In genomic region chr22:46686221-46686872, GRCh38 we compare ENCODE assay signal across 14 cellular contexts. TPM values are rescaled to one million over a fixed set of nuclear protein-coding genes. Genes with fewer than 3 reads are reported as not detected.
DNase-seq lines count a peak whose midpoint lies in the region; ATAC-seq and TF ChIP-seq lines count a peak whose summit lies in the region.
"Had no signal": no experiment of that assay in that cellular context is flagged by ENCODE, and none has a peak within 500 bp of the region (broad histone marks: within the 10 kb centered on the region; RNA-seq: fewer than 3 reads in every experiment).

No MANE protein-coding gene starts in this region.

- DNase-seq in DMS53 (lab: John Stamatoyannopoulos, UW) (peak; percentile 43), DMS53 treated with DMSO at 0.1 percent for 48 hours (lab: John Stamatoyannopoulos, UW; ENCODE audit: unreplicated experiment) (no peak), Peyer's patch (no peak), heart right ventricle (peak; percentile 53 to 67), gastrocnemius medialis (no peak), NCI-H128 (lab: John Stamatoyannopoulos, UW; ENCODE audit: unreplicated experiment) (no peak)
- DNase-seq in activated effector memory CD4-positive, alpha-beta T cell treated with Interleukin-2 at 50 U/mL for 16 hours: no peak
- no peak for DNase-seq in activated effector memory CD4-positive, alpha-beta T cell treated with anti-CD3 and anti-CD28 coated beads, Interleukin-2, amount 50 U/mL, for 16 hours
- DNase-seq: activated CD8-positive, alpha-beta memory T cell treated with anti-CD3 and anti-CD28 coated beads, Interleukin-2, amount 50 U/mL, for 48 hours; DMS 273 treated with DMSO at 0.1 percent for 48 hours; MM.1S; NCI-H226; trophoblast cell had no signal

- H3K27ac ChIP-seq in Peyer's patch: peak overlapping the region; percentile 11 to 91 (median 64)
- peak overlapping the region; percentile 36 to 91 (median 82) for H3K27ac ChIP-seq in heart right ventricle
- peak overlapping the region; percentile 40 to 70 (median 64) for H3K27ac ChIP-seq in gastrocnemius medialis
- H3K27ac ChIP-seq: 22Rv1 had no signal

- peaks cover 0 to 48% (median 0%) of the 10 kb centered on the region in 3 donors for H3K36me3 ChIP-seq in Peyer's patch
- H3K36me3 ChIP-seq in heart right ventricle: peaks cover 0 to 76% (median 28%) of the 10 kb centered on the region in 9 donors
- H3K36me3 ChIP-seq in gastrocnemius medialis: peaks cover 0 to 55% of the 10 kb centered on the region in 2 donors

- peak in 1 of 2 donors; percentile 3 for TF ChIP-seq POLR2A in Peyer's patch (IDR thresholded peaks at IDR 0.05)
- TF ChIP-seq POLR2A in gastrocnemius medialis (IDR thresholded peaks at IDR 0.05): no peak

- no peak overlapping the region for H3K4me3 ChIP-seq in Peyer's patch
- no peak overlapping the region for H3K4me3 ChIP-seq in heart right ventricle
- H3K4me3 ChIP-seq in gastrocnemius medialis: no peak overlapping the region

- H3K4me1 ChIP-seq in Peyer's patch: peaks cover 15 to 44% (median 19%) of the 10 kb centered on the region in 4 donors
- peaks cover 25 to 72% (median 55%) of the 10 kb centered on the region in 9 donors for H3K4me1 ChIP-seq in heart right ventricle
- peaks cover 0 to 6% of the 10 kb centered on the region in 2 donors for H3K4me1 ChIP-seq in gastrocnemius medialis

- intact Hi-C loops in heart right ventricle (cut with DNase I) (loop anchor here in 7 of 10 donors (5.0 to 10.0 kb wide), 5 partner anchors 41 to 332 kb away; no protein-coding TSS in a partner anchor), gastrocnemius medialis (cut with DNase I; ENCODE audit: low total_unique reads) (no loop called here)

- H3K27me3 ChIP-seq in Peyer's patch (no peaks in the 10 kb centered on the region), heart right ventricle (no peaks in the 10 kb centered on the region), gastrocnemius medialis (no peaks in the 10 kb centered on the region)

- H3K9me3 ChIP-seq in Peyer's patch (no peaks in the 10 kb centered on the region), heart right ventricle (no peaks in the 10 kb centered on the region), gastrocnemius medialis (no peaks in the 10 kb centered on the region)

- no peak for TF ChIP-seq CTCF in Peyer's patch (IDR thresholded peaks at IDR 0.05)
- TF ChIP-seq CTCF in heart right ventricle (IDR thresholded peaks at IDR 0.05): no peak
- no peak for TF ChIP-seq CTCF in gastrocnemius medialis (IDR thresholded peaks at IDR 0.05 in 4 of 5, conservative IDR thresholded peaks at IDR 0.05 in 1 of 5)

- 33 to 48% methylated on average over 28 of the region's 28 CpGs for WGBS in heart right ventricle, 2 donors

- in situ Hi-C loops in gastrocnemius medialis (cut with MboI; ENCODE audit: low sequenced_read_pairs in 4 of 4): loop anchor here in 1 of 4 donors (25.0 kb wide), 1 partner anchor 124 kb away; no protein-coding TSS in a partner anchor

- ATAC-seq in heart right ventricle (peak; percentile 22 to 76 (median 62)), gastrocnemius medialis (no peak)

RNA-seq across cellular contexts. Expression of gene CERK, which starts 51.7 kb away (rescaled TPM):
- total RNA-seq in Peyer's patch (100 to 1,000 TPM in 1 of 4 donors, 10 to 100 TPM in 3; 89.1 to 131 (median 94.7) TPM), heart right ventricle (10 to 100 TPM; 50.9 to 97.0 (median 74.2) TPM), gastrocnemius medialis (10 to 100 TPM; 32.7 to 38.7 (median 34.8) TPM)
- polyA plus RNA-seq in heart right ventricle: 10 to 100 TPM; 21.5 to 55.3 TPM

Comparison
In these comparisons a context has a peak if more than half of its experiments do, and no peak if none do; other contexts are left out.
1. DNase-seq: peak in DMS53 (single experiment) and heart right ventricle (2 of 2); none in DMS53 treated with DMSO at 0.1 percent for 48 hours (single experiment), Peyer's patch (0 of 3), gastrocnemius medialis (0 of 2), activated effector memory CD4-positive, alpha-beta T cell treated with Interleukin-2 at 50 U/mL for 16 hours (single experiment), activated effector memory CD4-positive, alpha-beta T cell treated with anti-CD3 and anti-CD28 coated beads, Interleukin-2, amount 50 U/mL, for 16 hours (single experiment) and NCI-H128 (single experiment).
2. ATAC-seq: peak in heart right ventricle (8 of 8); none in gastrocnemius medialis (0 of 2).
3. Peak in every context shown above with its lines, with median percentiles within 50 percentile points of each other: H3K27ac ChIP-seq.